Comparison of ENCODE assay signal across 13 cellular contexts in genomic region chr7:99623702-99624447, GRCh38. TPM values are rescaled to one million over a fixed set of nuclear protein-coding genes. Genes with fewer than 3 reads are reported as not detected.
DNase-seq lines count a peak whose midpoint lies in the region; ATAC-seq and TF ChIP-seq lines count a peak whose summit lies in the region.
"Had no signal": no experiment of that assay in that cellular context is flagged by ENCODE, and none has a peak within 500 bp of the region (broad histone marks: within the 10 kb centered on the region; RNA-seq: fewer than 3 reads in every experiment).

No MANE protein-coding gene starts in this region.

- no peaks in the 10 kb centered on the region for H3K4me1 ChIP-seq in mucosa of descending colon (ENCODE audit: low read depth)

- no peak for TF ChIP-seq CTCF in mucosa of descending colon (IDR thresholded peaks at IDR 0.05)

- H3K36me3 ChIP-seq in mucosa of descending colon (ENCODE audit: low read depth), result peaks cover 8% of the 10 kb centered on the region

- no peaks in the 10 kb centered on the region for H3K9me3 ChIP-seq in mucosa of descending colon
- H3K9me3 ChIP-seq: left ventricle myocardium inferior, tibial artery had no signal

- no peak overlapping the region for H3K4me3 ChIP-seq in mucosa of descending colon
- H3K4me3 ChIP-seq: left ventricle myocardium inferior, tibial artery had no signal

- ATAC-seq in mucosa of descending colon (peak; percentile 21), HG03196 (IDR thresholded peaks at IDR 0.05; ENCODE audit: unreplicated experiment) (no peak), GM21576 (IDR thresholded peaks at IDR 0.05; ENCODE audit: unreplicated experiment) (no peak), SK-N-SH treated with all-trans-retinoic acid at 6 μM for 48 hours (no peak), GM21723 (IDR thresholded peaks at IDR 0.05; ENCODE audit: unreplicated experiment) (no peak)

- peak; percentile 55 for DNase-seq in stimulated activated CD4-positive, alpha-beta T cell treated with anti-CD3 and anti-CD28 coated beads, Interleukin-15, amount 100 ng/mL, for 24 hours
- DNase-seq in stimulated activated CD4-positive, alpha-beta T cell treated with anti-CD3 and anti-CD28 coated beads, Interleukin-2, amount 100 ng/mL, for 48 hours, result no peak
- peak; percentile 30 for DNase-seq in activated naive CD4-positive, alpha-beta T cell treated with anti-CD3 and anti-CD28 coated beads, Interleukin-2, amount 50 U/mL, for 16 hours
- no peak for DNase-seq in mucosa of descending colon
- DNase-seq: left ventricle myocardium inferior, NCI-H1092, nucleus accumbens had no signal

- intact Hi-C loops in mucosa of descending colon (cut with DNase I, micrococcal nuclease), result no loop called here

TF ChIP-seq in SK-N-SH treated with all-trans-retinoic acid at 6 μM for 48 hours, 23 proteins besides CTCF, POLR2A, EP300 and RAD21:
- TF ChIP-seq TOX (CRISPR knock-in tag; IDR thresholded peaks at IDR 0.05; ENCODE audit: borderline replicate concordance) (no peak), ZFP3 (CRISPR knock-in tag; IDR thresholded peaks at IDR 0.05) (no peak), ARNTL (CRISPR knock-in tag; IDR thresholded peaks at IDR 0.05; ENCODE audit: borderline replicate concordance, low read depth) (no peak), CREB5 (CRISPR knock-in tag; IDR thresholded peaks at IDR 0.05; ENCODE audit: low read depth) (no peak), ZNF8 (CRISPR knock-in tag; IDR thresholded peaks at IDR 0.05) (no peak), GLIS3 (CRISPR knock-in tag; IDR thresholded peaks at IDR 0.05) (no peak), BACH2 (CRISPR knock-in tag; IDR thresholded peaks at IDR 0.05; ENCODE audit: borderline replicate concordance) (no peak), OSR1 (CRISPR knock-in tag; IDR thresholded peaks at IDR 0.05) (no peak)

RNA-seq across cellular contexts. Expression of gene ZSCAN25, which starts 7.1 kb away (rescaled TPM):
- 10 to 100 TPM; 11.9 to 20.0 (median 18.5) TPM for total RNA-seq in mucosa of descending colon

RNA-seq across cellular contexts. Expression of gene TMEM225B, which starts 25.8 kb away (rescaled TPM):
- total RNA-seq in mucosa of descending colon, result 1 to 10 TPM in 1 of 3 donors, under 1 TPM in 2; 0.58 to 1.2 (median 0.82) TPM
- total RNA-seq: frontal cortex, left ventricle myocardium inferior had no signal

RNA-seq across cellular contexts. Expression of gene CYP3A5, which starts 55.9 kb away (rescaled TPM):
- 100 to 1,000 TPM in 2 of 3 donors, 10 to 100 TPM in 1; 73.8 to 241 (median 179) TPM for total RNA-seq in mucosa of descending colon
- total RNA-seq: left ventricle myocardium inferior had no signal

Comparison
In these comparisons a context has a peak if more than half of its experiments do, and no peak if none do; other contexts are left out.
1. DNase-seq: peak in stimulated activated CD4-positive, alpha-beta T cell treated with anti-CD3 and anti-CD28 coated beads, Interleukin-15, amount 100 ng/mL, for 24 hours (single experiment) and activated naive CD4-positive, alpha-beta T cell treated with anti-CD3 and anti-CD28 coated beads, Interleukin-2, amount 50 U/mL, for 16 hours (single experiment); none in stimulated activated CD4-positive, alpha-beta T cell treated with anti-CD3 and anti-CD28 coated beads, Interleukin-2, amount 100 ng/mL, for 48 hours (0 of 2) and mucosa of descending colon (0 of 3).